In genomic region chr22:29245626-29246385, GRCh38 we compare ENCODE assay signal across 1 cellular context.
TF ChIP-seq lines count a peak whose summit lies in the region.

No MANE protein-coding gene starts in this region.

TF ChIP-seq in HepG2, 621 proteins besides CTCF, POLR2A, EP300 and RAD21 (continued from another document and continues in another):
- no peak for TF ChIP-seq CENPBD1 (CRISPR knock-in tag; IDR thresholded peaks at IDR 0.05; ENCODE audit: borderline replicate concordance, low read depth)
- peak; percentile 84; the same call in 1 of the 2 replicates for TF ChIP-seq ZMYM3 (CRISPR knock-in tag; IDR thresholded peaks at IDR 0.05)
- TF ChIP-seq ZBED4 (CRISPR knock-in tag; IDR thresholded peaks at IDR 0.05; ENCODE audit: borderline replicate concordance): no peak
- no peak for TF ChIP-seq ZNF224 (CRISPR knock-in tag; IDR thresholded peaks at IDR 0.05)
- TF ChIP-seq ZNF569 (CRISPR knock-in tag; IDR thresholded peaks at IDR 0.05; ENCODE audit: borderline replicate concordance): no peak
- TF ChIP-seq HNRNPLL (IDR thresholded peaks at IDR 0.05; ENCODE audit: low read depth, low read length, poor library complexity, severe bottlenecking): no peak
- no peak for TF ChIP-seq NR2C2 (CRISPR knock-in tag; IDR thresholded peaks at IDR 0.05; ENCODE audit: borderline replicate concordance)
- no peak for TF ChIP-seq SMARCE1 (IDR thresholded peaks at IDR 0.05; ENCODE audit: borderline replicate concordance)
- 0 out of 2 replicates have a peak, but pooled peaks have one; percentile 18 for TF ChIP-seq HOXA3 (CRISPR knock-in tag; IDR thresholded peaks at IDR 0.05)
- peak; percentile 77 for TF ChIP-seq ZNF629 (CRISPR knock-in tag; conservative IDR thresholded peaks at IDR 0.05)
- TF ChIP-seq THYN1 (CRISPR knock-in tag; IDR thresholded peaks at IDR 0.05; ENCODE audit: borderline replicate concordance, low read depth): no peak
- TF ChIP-seq ETS1 (CRISPR knock-in tag; IDR thresholded peaks at IDR 0.05): no peak
- no peak for TF ChIP-seq NCOA1 (CRISPR knock-in tag; IDR thresholded peaks at IDR 0.05)
- TF ChIP-seq TSC22D2 (CRISPR knock-in tag; IDR thresholded peaks at IDR 0.05; ENCODE audit: borderline replicate concordance): peak; percentile 41; the same call in 1 of the 2 replicates
- 0 out of 2 replicates have a peak, but pooled peaks have one; percentile 25 for TF ChIP-seq ATF2 (CRISPR knock-in tag; IDR thresholded peaks at IDR 0.05)
- TF ChIP-seq SMARCC2 (IDR thresholded peaks at IDR 0.05): no peak
- no peak for TF ChIP-seq ATM (IDR thresholded peaks at IDR 0.05; ENCODE audit: borderline replicate concordance)
- TF ChIP-seq ZBTB42 (CRISPR knock-in tag; IDR thresholded peaks at IDR 0.05): no peak
- no peak for TF ChIP-seq RXRB (CRISPR knock-in tag; IDR thresholded peaks at IDR 0.05; ENCODE audit: borderline replicate concordance)
- no peak for TF ChIP-seq ZNF660 (CRISPR knock-in tag; IDR thresholded peaks at IDR 0.05; ENCODE audit: borderline replicate concordance, low read depth)
- peak; percentile 51; the same call in 1 of the 2 replicates for TF ChIP-seq MAX (IDR thresholded peaks at IDR 0.05)
- peak; percentile 39; the same call in 1 of the 2 replicates for TF ChIP-seq ZFY (CRISPR knock-in tag; IDR thresholded peaks at IDR 0.05)
- TF ChIP-seq AGO2 (optimal IDR thresholded peaks at IDR 0.05; ENCODE audit: low read depth, low read length): no peak
- TF ChIP-seq ZFP36L2 (CRISPR knock-in tag; IDR thresholded peaks at IDR 0.05): no peak
- no peak for TF ChIP-seq ZHX1 (CRISPR knock-in tag; IDR thresholded peaks at IDR 0.05; ENCODE audit: low read depth)
- 0 out of 2 replicates have a peak, but pooled peaks have one; percentile 18 for TF ChIP-seq THAP11 (CRISPR knock-in tag; IDR thresholded peaks at IDR 0.05)
- TF ChIP-seq MLLT10 (CRISPR knock-in tag; IDR thresholded peaks at IDR 0.05): no peak
- TF ChIP-seq ZNF335 (CRISPR knock-in tag; IDR thresholded peaks at IDR 0.05): no peak
- TF ChIP-seq HMGA1 (CRISPR knock-in tag; conservative IDR thresholded peaks at IDR 0.05): no peak
- no peak for TF ChIP-seq GATAD2A (CRISPR knock-in tag; IDR thresholded peaks at IDR 0.05)
- TF ChIP-seq HMG20B (CRISPR knock-in tag; conservative IDR thresholded peaks at IDR 0.05): no peak
- peak; percentile 34; the same call in 1 of the 2 replicates for TF ChIP-seq HMGXB3 (CRISPR knock-in tag; IDR thresholded peaks at IDR 0.05; ENCODE audit: borderline replicate concordance)
- 0 out of 2 replicates have a peak, but pooled peaks have one; percentile 53 for TF ChIP-seq ZNF670 (CRISPR knock-in tag; IDR thresholded peaks at IDR 0.05; ENCODE audit: borderline replicate concordance)
- no peak for TF ChIP-seq SIN3B (IDR thresholded peaks at IDR 0.05; ENCODE audit: low read length)
- no peak for TF ChIP-seq WIZ (CRISPR knock-in tag; IDR thresholded peaks at IDR 0.05)
- TF ChIP-seq KLF9 (CRISPR knock-in tag; IDR thresholded peaks at IDR 0.05; ENCODE audit: low read depth): no peak
- no peak for TF ChIP-seq HNRNPUL1 (IDR thresholded peaks at IDR 0.05; ENCODE audit: low read depth, low read length)
- TF ChIP-seq IRF2 (CRISPR knock-in tag; IDR thresholded peaks at IDR 0.05): peak; percentile 41; the same call in 1 of the 2 replicates
- TF ChIP-seq ZNF768 (CRISPR knock-in tag; IDR thresholded peaks at IDR 0.05): no peak
- no peak for TF ChIP-seq ZNF557 (CRISPR knock-in tag; IDR thresholded peaks at IDR 0.05)
- TF ChIP-seq AHR (CRISPR knock-in tag; IDR thresholded peaks at IDR 0.05): peak; percentile 77; the same call in 1 of the 2 replicates
- TF ChIP-seq ZNF10 (CRISPR knock-in tag; IDR thresholded peaks at IDR 0.05; ENCODE audit: borderline replicate concordance, low read depth): no peak
- no peak for TF ChIP-seq CBFB (CRISPR knock-in tag; IDR thresholded peaks at IDR 0.05)
- no peak for TF ChIP-seq BCL6 (CRISPR knock-in tag; IDR thresholded peaks at IDR 0.05)
- TF ChIP-seq MATR3 (CRISPR knock-in tag; IDR thresholded peaks at IDR 0.05): no peak
- no peak for TF ChIP-seq MEIS1 (CRISPR knock-in tag; IDR thresholded peaks at IDR 0.05; ENCODE audit: borderline replicate concordance)
- no peak for TF ChIP-seq GMEB2 (CRISPR knock-in tag; IDR thresholded peaks at IDR 0.05; ENCODE audit: low read depth)
